Comparison of ENCODE assay signal across 4 cellular contexts in genomic region chrX:119769388-119769787, GRCh38. TPM values are rescaled to one million over a fixed set of nuclear protein-coding genes. Genes with fewer than 3 reads are reported as not detected.
"Had no signal": no experiment of that assay in that cellular context is flagged by ENCODE, and none has a peak within 500 bp of the region (broad histone marks: within the 10 kb centered on the region; RNA-seq: fewer than 3 reads in every experiment).

No MANE protein-coding gene starts in this region.

RNA-seq across cellular contexts. Expression of gene SOWAHD, which starts 11.0 kb away (rescaled TPM):
- total RNA-seq: dermis blood vessel endothelial cell, endothelial cell of umbilical vein, epithelial cell of proximal tubule, esophagus muscularis mucosa had no signal
- polyA plus RNA-seq: endothelial cell of umbilical vein had no signal
